In the genomic region with DNA sequence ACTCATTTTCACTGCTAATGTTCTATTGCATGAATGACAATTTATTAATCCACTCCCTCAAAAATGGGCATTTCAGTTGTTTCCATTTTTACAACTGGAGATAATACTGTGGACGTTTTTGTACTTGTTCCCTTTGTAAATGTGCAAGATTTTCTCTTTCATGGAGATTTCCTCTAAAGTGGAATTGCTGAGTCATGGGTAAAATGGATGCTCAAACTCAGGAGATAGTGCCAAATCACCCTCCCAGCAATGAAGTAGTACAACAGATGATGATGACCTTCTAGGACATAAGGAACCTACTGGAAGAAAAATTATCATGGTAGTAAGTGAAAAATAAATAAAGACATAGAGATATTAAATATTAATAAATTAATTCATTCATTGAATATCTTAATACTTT, we compare ENCODE assay signal across 1 cellular context.
A peak's percentile ranks its signal among the peaks of the same experiment; 100 is the strongest.
TF ChIP-seq lines count a peak whose summit lies in the region.

No MANE protein-coding gene starts in this region.

TF ChIP-seq in K562, 482 proteins besides CTCF, POLR2A, EP300 and RAD21:
- TF ChIP-seq, protein P1, sequence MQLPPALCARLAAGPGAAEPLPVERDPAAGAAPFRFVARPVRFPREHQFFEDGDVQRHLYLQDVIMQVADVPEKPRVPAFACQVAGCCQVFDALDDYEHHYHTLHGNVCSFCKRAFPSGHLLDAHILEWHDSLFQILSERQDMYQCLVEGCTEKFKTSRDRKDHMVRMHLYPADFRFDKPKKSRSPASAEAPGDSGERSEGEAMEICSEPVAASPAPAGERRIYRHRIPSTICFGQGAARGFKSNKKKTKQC (CRISPR knock-in tag; IDR thresholded peaks at IDR 0.05): no peak
- TF ChIP-seq MTA2 (IDR thresholded peaks at IDR 0.05; ENCODE audit: low read depth): no peak
- TF ChIP-seq NFE2L1 (tag; IDR thresholded peaks at IDR 0.05; ENCODE audit: borderline replicate concordance, low read depth): peak; percentile 28; the same call in 1 of the 2 replicates
- TF ChIP-seq ATF1 (CRISPR knock-in tag; IDR thresholded peaks at IDR 0.05): no peak
- TF ChIP-seq ATF1 (tag; IDR thresholded peaks at IDR 0.05): no peak
- TF ChIP-seq MECOM (CRISPR knock-in tag; IDR thresholded peaks at IDR 0.05): no peak
- TF ChIP-seq TSC22D4 (tag; IDR thresholded peaks at IDR 0.05): no peak
- TF ChIP-seq, protein P2, sequence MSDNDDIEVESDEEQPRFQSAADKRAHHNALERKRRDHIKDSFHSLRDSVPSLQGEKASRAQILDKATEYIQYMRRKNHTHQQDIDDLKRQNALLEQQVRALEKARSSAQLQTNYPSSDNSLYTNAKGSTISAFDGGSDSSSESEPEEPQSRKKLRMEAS (CRISPR knock-in tag; IDR thresholded peaks at IDR 0.05): no peak
- TF ChIP-seq MAFF (IDR thresholded peaks at IDR 0.05; ENCODE audit: low read length): peak; percentile 69
- TF ChIP-seq NR3C1 (CRISPR knock-in tag; IDR thresholded peaks at IDR 0.05): no peak
- TF ChIP-seq TRIM28 (IDR thresholded peaks at IDR 0.05): no peak
- peak; percentile 75 for TF ChIP-seq MAFG (tag; conservative IDR thresholded peaks at IDR 0.05)
- TF ChIP-seq, protein P3, sequence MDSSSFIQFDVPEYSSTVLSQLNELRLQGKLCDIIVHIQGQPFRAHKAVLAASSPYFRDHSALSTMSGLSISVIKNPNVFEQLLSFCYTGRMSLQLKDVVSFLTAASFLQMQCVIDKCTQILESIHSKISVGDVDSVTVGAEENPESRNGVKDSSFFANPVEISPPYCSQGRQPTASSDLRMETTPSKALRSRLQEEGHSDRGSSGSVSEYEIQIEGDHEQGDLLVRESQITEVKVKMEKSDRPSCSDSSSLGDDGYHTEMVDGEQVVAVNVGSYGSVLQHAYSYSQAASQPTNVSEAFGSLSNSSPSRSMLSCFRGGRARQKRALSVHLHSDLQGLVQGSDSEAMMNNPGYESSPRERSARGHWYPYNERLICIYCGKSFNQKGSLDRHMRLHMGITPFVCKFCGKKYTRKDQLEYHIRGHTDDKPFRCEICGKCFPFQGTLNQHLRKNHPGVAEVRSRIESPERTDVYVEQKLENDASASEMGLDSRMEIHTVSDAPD (CRISPR knock-in tag; IDR thresholded peaks at IDR 0.05): no peak
- no peak for TF ChIP-seq ZNF253 (CRISPR knock-in tag; conservative IDR thresholded peaks at IDR 0.05)
- TF ChIP-seq KDM5B (IDR thresholded peaks at IDR 0.05; ENCODE audit: insufficient replicate concordance, low read depth, low read length): no peak
- TF ChIP-seq HDGF (IDR thresholded peaks at IDR 0.05): no peak
- TF ChIP-seq MAFK (IDR thresholded peaks at IDR 0.05; ENCODE audit: low read length): peak; percentile 66
- no peak for TF ChIP-seq U2AF1 (optimal IDR thresholded peaks at IDR 0.05; ENCODE audit: low read depth, low read length)
- TF ChIP-seq, protein P4, sequence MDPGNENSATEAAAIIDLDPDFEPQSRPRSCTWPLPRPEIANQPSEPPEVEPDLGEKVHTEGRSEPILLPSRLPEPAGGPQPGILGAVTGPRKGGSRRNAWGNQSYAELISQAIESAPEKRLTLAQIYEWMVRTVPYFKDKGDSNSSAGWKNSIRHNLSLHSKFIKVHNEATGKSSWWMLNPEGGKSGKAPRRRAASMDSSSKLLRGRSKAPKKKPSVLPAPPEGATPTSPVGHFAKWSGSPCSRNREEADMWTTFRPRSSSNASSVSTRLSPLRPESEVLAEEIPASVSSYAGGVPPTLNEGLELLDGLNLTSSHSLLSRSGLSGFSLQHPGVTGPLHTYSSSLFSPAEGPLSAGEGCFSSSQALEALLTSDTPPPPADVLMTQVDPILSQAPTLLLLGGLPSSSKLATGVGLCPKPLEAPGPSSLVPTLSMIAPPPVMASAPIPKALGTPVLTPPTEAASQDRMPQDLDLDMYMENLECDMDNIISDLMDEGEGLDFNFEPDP (CRISPR knock-in tag; IDR thresholded peaks at IDR 0.05): no peak
- TF ChIP-seq, protein P5, sequence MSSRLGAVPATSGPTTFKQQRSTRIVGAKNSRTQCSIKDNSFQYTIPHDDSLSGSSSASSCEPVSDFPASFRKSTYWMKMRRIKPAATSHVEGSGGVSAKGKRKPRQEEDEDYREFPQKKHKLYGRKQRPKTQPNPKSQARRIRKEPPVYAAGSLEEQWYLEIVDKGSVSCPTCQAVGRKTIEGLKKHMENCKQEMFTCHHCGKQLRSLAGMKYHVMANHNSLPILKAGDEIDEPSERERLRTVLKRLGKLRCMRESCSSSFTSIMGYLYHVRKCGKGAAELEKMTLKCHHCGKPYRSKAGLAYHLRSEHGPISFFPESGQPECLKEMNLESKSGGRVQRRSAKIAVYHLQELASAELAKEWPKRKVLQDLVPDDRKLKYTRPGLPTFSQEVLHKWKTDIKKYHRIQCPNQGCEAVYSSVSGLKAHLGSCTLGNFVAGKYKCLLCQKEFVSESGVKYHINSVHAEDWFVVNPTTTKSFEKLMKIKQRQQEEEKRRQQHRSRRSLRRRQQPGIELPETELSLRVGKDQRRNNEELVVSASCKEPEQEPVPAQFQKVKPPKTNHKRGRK (tag; IDR thresholded peaks at IDR 0.05): no peak
- TF ChIP-seq ZNF316 (IDR thresholded peaks at IDR 0.05): peak; percentile 63
- TF ChIP-seq PHF21A (IDR thresholded peaks at IDR 0.05; ENCODE audit: borderline replicate concordance, low read depth): no peak
- no peak for TF ChIP-seq MCM5 (IDR thresholded peaks at IDR 0.05; ENCODE audit: low read depth)
- TF ChIP-seq, protein P6, sequence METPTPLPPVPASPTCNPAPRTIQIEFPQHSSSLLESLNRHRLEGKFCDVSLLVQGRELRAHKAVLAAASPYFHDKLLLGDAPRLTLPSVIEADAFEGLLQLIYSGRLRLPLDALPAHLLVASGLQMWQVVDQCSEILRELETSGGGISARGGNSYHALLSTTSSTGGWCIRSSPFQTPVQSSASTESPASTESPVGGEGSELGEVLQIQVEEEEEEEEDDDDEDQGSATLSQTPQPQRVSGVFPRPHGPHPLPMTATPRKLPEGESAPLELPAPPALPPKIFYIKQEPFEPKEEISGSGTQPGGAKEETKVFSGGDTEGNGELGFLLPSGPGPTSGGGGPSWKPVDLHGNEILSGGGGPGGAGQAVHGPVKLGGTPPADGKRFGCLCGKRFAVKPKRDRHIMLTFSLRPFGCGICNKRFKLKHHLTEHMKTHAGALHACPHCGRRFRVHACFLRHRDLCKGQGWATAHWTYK (CRISPR knock-in tag; IDR thresholded peaks at IDR 0.05): no peak
- no peak for TF ChIP-seq SLC30A9 (CRISPR knock-in tag; IDR thresholded peaks at IDR 0.05)
- no peak for TF ChIP-seq NELFE (IDR thresholded peaks at IDR 0.05; ENCODE audit: insufficient read depth, insufficient read length)
- peak; percentile 24; the same call in 1 of the 2 replicates for TF ChIP-seq C11orf30 (IDR thresholded peaks at IDR 0.05; ENCODE audit: low read depth)
- TF ChIP-seq ZBTB1 (CRISPR knock-in tag; IDR thresholded peaks at IDR 0.05; ENCODE audit: borderline replicate concordance, low read depth): no peak
- no peak for TF ChIP-seq ADNP (tag; IDR thresholded peaks at IDR 0.05)
- TF ChIP-seq PRPF4 (IDR thresholded peaks at IDR 0.05; ENCODE audit: insufficient read depth, low read depth, low read length, poor library complexity, severe bottlenecking): no peak
- TF ChIP-seq SAP30 (IDR thresholded peaks at IDR 0.05; ENCODE audit: borderline replicate concordance, insufficient read depth, low read depth, low read length, poor library complexity, severe bottlenecking): no peak
- TF ChIP-seq, protein P7, sequence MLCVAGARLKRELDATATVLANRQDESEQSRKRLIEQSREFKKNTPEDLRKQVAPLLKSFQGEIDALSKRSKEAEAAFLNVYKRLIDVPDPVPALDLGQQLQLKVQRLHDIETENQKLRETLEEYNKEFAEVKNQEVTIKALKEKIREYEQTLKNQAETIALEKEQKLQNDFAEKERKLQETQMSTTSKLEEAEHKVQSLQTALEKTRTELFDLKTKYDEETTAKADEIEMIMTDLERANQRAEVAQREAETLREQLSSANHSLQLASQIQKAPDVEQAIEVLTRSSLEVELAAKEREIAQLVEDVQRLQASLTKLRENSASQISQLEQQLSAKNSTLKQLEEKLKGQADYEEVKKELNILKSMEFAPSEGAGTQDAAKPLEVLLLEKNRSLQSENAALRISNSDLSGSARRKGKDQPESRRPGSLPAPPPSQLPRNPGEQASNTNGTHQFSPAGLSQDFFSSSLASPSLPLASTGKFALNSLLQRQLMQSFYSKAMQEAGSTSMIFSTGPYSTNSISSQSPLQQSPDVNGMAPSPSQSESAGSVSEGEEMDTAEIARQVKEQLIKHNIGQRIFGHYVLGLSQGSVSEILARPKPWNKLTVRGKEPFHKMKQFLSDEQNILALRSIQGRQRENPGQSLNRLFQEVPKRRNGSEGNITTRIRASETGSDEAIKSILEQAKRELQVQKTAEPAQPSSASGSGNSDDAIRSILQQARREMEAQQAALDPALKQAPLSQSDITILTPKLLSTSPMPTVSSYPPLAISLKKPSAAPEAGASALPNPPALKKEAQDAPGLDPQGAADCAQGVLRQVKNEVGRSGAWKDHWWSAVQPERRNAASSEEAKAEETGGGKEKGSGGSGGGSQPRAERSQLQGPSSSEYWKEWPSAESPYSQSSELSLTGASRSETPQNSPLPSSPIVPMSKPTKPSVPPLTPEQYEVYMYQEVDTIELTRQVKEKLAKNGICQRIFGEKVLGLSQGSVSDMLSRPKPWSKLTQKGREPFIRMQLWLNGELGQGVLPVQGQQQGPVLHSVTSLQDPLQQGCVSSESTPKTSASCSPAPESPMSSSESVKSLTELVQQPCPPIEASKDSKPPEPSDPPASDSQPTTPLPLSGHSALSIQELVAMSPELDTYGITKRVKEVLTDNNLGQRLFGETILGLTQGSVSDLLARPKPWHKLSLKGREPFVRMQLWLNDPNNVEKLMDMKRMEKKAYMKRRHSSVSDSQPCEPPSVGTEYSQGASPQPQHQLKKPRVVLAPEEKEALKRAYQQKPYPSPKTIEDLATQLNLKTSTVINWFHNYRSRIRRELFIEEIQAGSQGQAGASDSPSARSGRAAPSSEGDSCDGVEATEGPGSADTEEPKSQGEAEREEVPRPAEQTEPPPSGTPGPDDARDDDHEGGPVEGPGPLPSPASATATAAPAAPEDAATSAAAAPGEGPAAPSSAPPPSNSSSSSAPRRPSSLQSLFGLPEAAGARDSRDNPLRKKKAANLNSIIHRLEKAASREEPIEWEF (CRISPR knock-in tag; IDR thresholded peaks at IDR 0.05): no peak
- no peak for TF ChIP-seq FOSL1 (tag; conservative IDR thresholded peaks at IDR 0.05)
- no peak for TF ChIP-seq NFRKB (IDR thresholded peaks at IDR 0.05; ENCODE audit: low read depth)
- no peak for TF ChIP-seq ZNF76 (CRISPR knock-in tag; IDR thresholded peaks at IDR 0.05; ENCODE audit: borderline replicate concordance)
- TF ChIP-seq SRSF3 (IDR thresholded peaks at IDR 0.05; ENCODE audit: insufficient read depth, low read length): no peak
- TF ChIP-seq, protein P8, sequence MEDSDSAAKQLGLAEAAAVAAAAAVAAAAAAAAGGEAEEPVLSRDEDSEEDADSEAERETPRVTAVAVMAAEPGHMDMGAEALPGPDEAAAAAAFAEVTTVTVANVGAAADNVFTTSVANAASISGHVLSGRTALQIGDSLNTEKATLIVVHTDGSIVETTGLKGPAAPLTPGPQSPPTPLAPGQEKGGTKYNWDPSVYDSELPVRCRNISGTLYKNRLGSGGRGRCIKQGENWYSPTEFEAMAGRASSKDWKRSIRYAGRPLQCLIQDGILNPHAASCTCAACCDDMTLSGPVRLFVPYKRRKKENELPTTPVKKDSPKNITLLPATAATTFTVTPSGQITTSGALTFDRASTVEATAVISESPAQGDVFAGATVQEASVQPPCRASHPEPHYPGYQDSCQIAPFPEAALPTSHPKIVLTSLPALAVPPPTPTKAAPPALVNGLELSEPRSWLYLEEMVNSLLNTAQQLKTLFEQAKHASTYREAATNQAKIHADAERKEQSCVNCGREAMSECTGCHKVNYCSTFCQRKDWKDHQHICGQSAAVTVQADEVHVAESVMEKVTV (CRISPR knock-in tag; IDR thresholded peaks at IDR 0.05): no peak
- 0 out of 2 replicates have a peak, but pooled peaks have one; percentile 13 for TF ChIP-seq NFE2 (IDR thresholded peaks at IDR 0.05; ENCODE audit: low read depth)
- TF ChIP-seq, protein P9, sequence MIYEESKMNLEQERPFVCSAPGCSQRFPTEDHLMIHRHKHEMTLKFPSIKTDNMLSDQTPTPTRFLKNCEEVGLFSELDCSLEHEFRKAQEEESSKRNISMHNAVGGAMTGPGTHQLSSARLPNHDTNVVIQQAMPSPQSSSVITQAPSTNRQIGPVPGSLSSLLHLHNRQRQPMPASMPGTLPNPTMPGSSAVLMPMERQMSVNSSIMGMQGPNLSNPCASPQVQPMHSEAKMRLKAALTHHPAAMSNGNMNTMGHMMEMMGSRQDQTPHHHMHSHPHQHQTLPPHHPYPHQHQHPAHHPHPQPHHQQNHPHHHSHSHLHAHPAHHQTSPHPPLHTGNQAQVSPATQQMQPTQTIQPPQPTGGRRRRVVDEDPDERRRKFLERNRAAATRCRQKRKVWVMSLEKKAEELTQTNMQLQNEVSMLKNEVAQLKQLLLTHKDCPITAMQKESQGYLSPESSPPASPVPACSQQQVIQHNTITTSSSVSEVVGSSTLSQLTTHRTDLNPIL (CRISPR knock-in tag; IDR thresholded peaks at IDR 0.05): no peak
TF ChIP-seq in K562: peak in this region for 7.
